In genomic region chr10:68721673-68721963, GRCh38 we compare ENCODE assay signal across 8 cellular contexts. TPM values are rescaled to one million over a fixed set of nuclear protein-coding genes. Genes with fewer than 3 reads are reported as not detected.
DNase-seq lines count a peak whose midpoint lies in the region; ATAC-seq and TF ChIP-seq lines count a peak whose summit lies in the region.

No MANE protein-coding gene starts in this region.

- no peak for DNase-seq in CD4-positive, alpha-beta memory T cell
- no peak for DNase-seq in HFFc6
- no peak for DNase-seq in stimulated activated naive B cell treated with anti-CD40 and anti-IgM and Interleukin-4, amounts not matched to agents 10 μg/mL and 1 μg/mL and 100 μg/mL, for 72 hours
- DNase-seq in cerebellar nuclear complex (lab: John Stamatoyannopoulos, UW), result no peak
- no peak for DNase-seq in HK-2 (ENCODE audit: unreplicated experiment)
- no peak for DNase-seq in AML-193 (lab: John Stamatoyannopoulos, UW)

- no peaks in the 10 kb centered on the region for H3K27me3 ChIP-seq in CD4-positive, alpha-beta memory T cell (ENCODE audit: insufficient read depth, low read length)

- H3K4me1 Mint-ChIP-seq in CD4-positive, alpha-beta memory T cell, result peaks cover 13 to 23% (median 16%) of the 10 kb centered on the region in 4 donors
- H3K4me1 Mint-ChIP-seq in HFFc6 (ENCODE audit: low read depth), result peaks cover 14% of the 10 kb centered on the region
- peaks cover 7% of the 10 kb centered on the region for H3K4me1 Mint-ChIP-seq in activated T-helper 17 cell treated with anti-CD3 and anti-CD28 coated beads, Interleukin-2, amount 50 U/mL, for 72 hours
- H3K4me1 Mint-ChIP-seq in stimulated activated naive B cell treated with anti-CD40 and anti-IgM and Interleukin-4, amounts not matched to agents 10 μg/mL and 1 μg/mL and 100 μg/mL, for 72 hours, result peaks cover 8 to 15% of the 10 kb centered on the region in 2 donors

- intact Hi-C loops in CD4-positive, alpha-beta memory T cell (cut with micrococcal nuclease), result loop anchor here (1.0 to 10.0 kb wide), 8 partner anchors 167 to 957 kb away; partner anchors contain the start of genes DDX50, HERC4, SIRT1 and SLC25A16

- H3K27ac ChIP-seq in CD4-positive, alpha-beta memory T cell (ENCODE audit: low read depth, low read length), result peak overlapping the region; percentile 94

- POLR2A ChIA-PET in CD4-positive, alpha-beta memory T cell (lab: Charles Lee; ENCODE audit: partially characterized antibody), result interaction anchor here (1.0 to 1.5 kb wide), 6 partner anchors 10 to 390 kb away, joined by 3 to 9 read pairs (median 4); partner anchors contain the start of genes DDX21 and HNRNPH3

- no peaks in the 10 kb centered on the region for H3K27me3 Mint-ChIP-seq in CD4-positive, alpha-beta memory T cell
- H3K27me3 Mint-ChIP-seq in HFFc6 (ENCODE audit: insufficient read depth), result peaks cover 1% of the 10 kb centered on the region
- no peaks in the 10 kb centered on the region for H3K27me3 Mint-ChIP-seq in activated T-helper 17 cell treated with anti-CD3 and anti-CD28 coated beads, Interleukin-2, amount 50 U/mL, for 72 hours
- no peaks in the 10 kb centered on the region for H3K27me3 Mint-ChIP-seq in stimulated activated naive B cell treated with anti-CD40 and anti-IgM and Interleukin-4, amounts not matched to agents 10 μg/mL and 1 μg/mL and 100 μg/mL, for 72 hours

- H3K36me3 ChIP-seq in CD4-positive, alpha-beta memory T cell (ENCODE audit: insufficient read depth, low read length), result peaks cover 12% of the 10 kb centered on the region

- H3K9me3 Mint-ChIP-seq in CD4-positive, alpha-beta memory T cell, result no peaks in the 10 kb centered on the region
- no peaks in the 10 kb centered on the region for H3K9me3 Mint-ChIP-seq in HFFc6
- no peaks in the 10 kb centered on the region for H3K9me3 Mint-ChIP-seq in activated T-helper 17 cell treated with anti-CD3 and anti-CD28 coated beads, Interleukin-2, amount 50 U/mL, for 72 hours
- no peaks in the 10 kb centered on the region for H3K9me3 Mint-ChIP-seq in stimulated activated naive B cell treated with anti-CD40 and anti-IgM and Interleukin-4, amounts not matched to agents 10 μg/mL and 1 μg/mL and 100 μg/mL, for 72 hours

- peaks cover 17 to 31% of the 10 kb centered on the region in 2 donors for H3K36me3 Mint-ChIP-seq in CD4-positive, alpha-beta memory T cell
- H3K36me3 Mint-ChIP-seq in HFFc6 (ENCODE audit: low read depth), result peaks cover 12% of the 10 kb centered on the region
- peaks cover 53% of the 10 kb centered on the region for H3K36me3 Mint-ChIP-seq in activated T-helper 17 cell treated with anti-CD3 and anti-CD28 coated beads, Interleukin-2, amount 50 U/mL, for 72 hours (ENCODE audit: low read depth)
- peaks cover 15 to 29% of the 10 kb centered on the region in 2 donors for H3K36me3 Mint-ChIP-seq in stimulated activated naive B cell treated with anti-CD40 and anti-IgM and Interleukin-4, amounts not matched to agents 10 μg/mL and 1 μg/mL and 100 μg/mL, for 72 hours

- peak overlapping the region; percentile 81 to 100 (median 98) for H3K27ac Mint-ChIP-seq in CD4-positive, alpha-beta memory T cell
- H3K27ac Mint-ChIP-seq in HFFc6, result peak overlapping the region; percentile 98
- H3K27ac Mint-ChIP-seq in activated T-helper 17 cell treated with anti-CD3 and anti-CD28 coated beads, Interleukin-2, amount 50 U/mL, for 72 hours, result peak overlapping the region; percentile 94
- peak overlapping the region; percentile 99 for H3K27ac Mint-ChIP-seq in stimulated activated naive B cell treated with anti-CD40 and anti-IgM and Interleukin-4, amounts not matched to agents 10 μg/mL and 1 μg/mL and 100 μg/mL, for 72 hours

- peak overlapping the region; percentile 26 to 84 for H3K4me3 ChIP-seq in CD4-positive, alpha-beta memory T cell (ENCODE audit: low read length in 2 of 2)
- peak overlapping the region; percentile 88 for H3K4me3 ChIP-seq in iPS-11a (ENCODE audit: low read depth, low read length)

- H3K4me1 ChIP-seq in CD4-positive, alpha-beta memory T cell (ENCODE audit: insufficient read depth, low read length), result peaks cover 10% of the 10 kb centered on the region

- TF ChIP-seq CTCF in HFFc6 (IDR thresholded peaks at IDR 0.05), result no peak

- no peak for ATAC-seq in activated T-helper 17 cell treated with anti-CD3 and anti-CD28 coated beads, Interleukin-2, amount 50 U/mL, for 72 hours (replicated peaks)
- ATAC-seq in stimulated activated naive B cell treated with anti-CD40 and anti-IgM and Interleukin-4, amounts not matched to agents 10 μg/mL and 1 μg/mL and 100 μg/mL, for 72 hours (replicated peaks), result peak; percentile 21 to 22

- H3K9me3 ChIP-seq in CD4-positive, alpha-beta memory T cell (ENCODE audit: control insufficient read depth in 1 of 2, low read length in 2 of 2), result no peaks in the 10 kb centered on the region

- H3K4me3 Mint-ChIP-seq in CD4-positive, alpha-beta memory T cell, result peak overlapping the region; percentile 91 to 99 (median 98)
- peak overlapping the region; percentile 97 for H3K4me3 Mint-ChIP-seq in HFFc6
- H3K4me3 Mint-ChIP-seq in activated T-helper 17 cell treated with anti-CD3 and anti-CD28 coated beads, Interleukin-2, amount 50 U/mL, for 72 hours, result peak overlapping the region; percentile 82
- H3K4me3 Mint-ChIP-seq in stimulated activated naive B cell treated with anti-CD40 and anti-IgM and Interleukin-4, amounts not matched to agents 10 μg/mL and 1 μg/mL and 100 μg/mL, for 72 hours, result peak overlapping the region; percentile 89 to 93

- CTCF ChIA-PET in CD4-positive, alpha-beta memory T cell (lab: Charles Lee; ENCODE audit: partially characterized antibody), result interaction anchor here (3.0 kb wide), 1 partner anchor 171 kb away, joined by 14 read pairs; no protein-coding TSS in a partner anchor

RNA-seq across cellular contexts. Expression of gene CCAR1, which starts 0.6 kb away (rescaled TPM):
- 10 to 100 TPM; 96.3 to 97.3 TPM for total RNA-seq in CD4-positive, alpha-beta memory T cell
- 10 to 100 TPM; 25.9 to 51.9 TPM for polyA plus RNA-seq in CD4-positive, alpha-beta memory T cell
- 10 to 100 TPM; 48.2 to 71.2 (median 64.1) TPM for total RNA-seq in HFFc6 (2021; fragmentation: NEBNext Ultra II Directional; extraction: Animal tissue kit (Norgen Biotek cat#: 25700))
- 100 to 1,000 TPM in 1 of 2 donors, 10 to 100 TPM in 1; 70.3 to 110 TPM for total RNA-seq in activated T-helper 17 cell treated with anti-CD3 and anti-CD28 coated beads, Interleukin-2, amount 50 U/mL, for 72 hours
